24 cellular contexts compared by ENCODE assay signal in the genomic region with DNA sequence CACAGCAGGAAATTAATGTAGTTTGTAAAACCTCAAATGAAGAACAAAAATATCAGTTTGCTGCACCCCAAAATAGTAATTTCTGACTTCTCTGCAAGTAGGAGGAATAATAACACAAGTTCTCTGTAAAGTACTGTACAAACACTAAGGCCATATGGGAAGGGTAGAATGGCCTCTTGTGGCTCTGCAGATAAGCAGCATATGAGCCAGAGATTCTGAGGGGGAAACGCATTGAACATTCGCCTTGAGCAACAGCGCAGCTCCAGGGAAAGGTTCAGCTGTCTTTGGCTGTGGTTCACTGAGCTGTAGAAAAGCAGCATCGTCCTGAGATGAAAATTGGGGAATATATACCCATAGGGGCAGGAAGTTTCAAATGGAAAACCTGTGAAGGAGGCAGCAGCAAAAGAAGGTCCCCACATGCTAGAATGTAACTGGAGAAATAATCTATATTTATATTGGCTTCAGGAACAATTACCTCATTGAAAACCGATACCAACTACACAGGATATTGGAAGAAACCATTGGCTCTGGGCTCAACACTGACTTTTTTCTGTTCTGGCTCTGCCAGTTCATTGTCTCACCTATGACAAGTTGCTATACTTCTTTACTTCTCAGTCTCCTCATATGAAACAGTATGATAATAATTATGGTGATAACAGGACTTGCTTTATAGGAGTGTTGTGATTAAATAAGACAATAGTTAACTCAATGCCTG.
"Had no signal": no experiment of that assay in that cellular context is flagged by ENCODE, and none has a peak within 500 bp of the region (broad histone marks: within the 10 kb centered on the region; RNA-seq: fewer than 3 reads in every experiment).

No MANE protein-coding gene starts in this region.

- DNase-seq: effector CD8-positive, alpha-beta T cell; endodermal cell; foreskin fibroblast; gastrocnemius medialis; head of caudate nucleus; left ventricle myocardium superior; lower lobe of right lung; naive thymus-derived CD8-positive, alpha-beta T cell; nephron progenitor cell; nucleus accumbens; stimulated activated CD4-positive, alpha-beta T cell treated with anti-CD3 and anti-CD28 coated beads, Interleukin-12 subunit alpha, Interleukin-12 subunit beta, amount 100 ng/mL, for 4 hours; stimulated activated CD4-positive, alpha-beta T cell treated with anti-CD3 and anti-CD28 coated beads, Interleukin-1b, Interleukin-23, amount 100 ng/mL, for 48 hours; stimulated activated CD4-positive, alpha-beta T cell treated with anti-CD3 and anti-CD28 coated beads, Interleukin-4, amount 100 ng/mL, for 1 hour; stimulated activated naive CD4-positive, alpha-beta T cell treated with Interleukin-2 at 50 U/mL for 16 hours; stomach; thyroid gland; trophoblast cell had no signal

- H3K4me3 ChIP-seq: gastrocnemius medialis, lower lobe of right lung, smooth muscle cell, stomach, thyroid gland, vagina had no signal

- H3K4me1 ChIP-seq: gastrocnemius medialis, lower lobe of right lung, parathyroid adenoma, stomach, thyroid gland, vagina had no signal

- H3K27me3 ChIP-seq: gastrocnemius medialis, stomach, thyroid gland, vagina had no signal

- H2AFZ ChIP-seq: parathyroid adenoma had no signal

- H3K27ac ChIP-seq: epithelial cell of prostate, gastrocnemius medialis, lower lobe of right lung, parathyroid adenoma, thyroid gland, vagina had no signal

- H3K79me2 ChIP-seq: parathyroid adenoma had no signal

- ATAC-seq: esophagus mucosa; gastrocnemius medialis; left ventricle myocardium superior; lower lobe of right lung; naive thymus-derived CD8-positive, alpha-beta T cell; sciatic nerve; stimulated activated effector memory CD8-positive, alpha-beta T cell treated with anti-CD3 and anti-CD28 coated beads, Interleukin-12 subunit alpha, Interleukin-12 subunit beta, amount 100 ng/mL, for 72 hours had no signal

- H3K9me3 ChIP-seq: gastrocnemius medialis, lower lobe of right lung, stomach, thyroid gland, vagina had no signal

- H3K36me3 ChIP-seq: gastrocnemius medialis, lower lobe of right lung, stomach, thyroid gland, vagina had no signal
